24 cellular contexts compared by ENCODE assay signal in the genomic region with DNA sequence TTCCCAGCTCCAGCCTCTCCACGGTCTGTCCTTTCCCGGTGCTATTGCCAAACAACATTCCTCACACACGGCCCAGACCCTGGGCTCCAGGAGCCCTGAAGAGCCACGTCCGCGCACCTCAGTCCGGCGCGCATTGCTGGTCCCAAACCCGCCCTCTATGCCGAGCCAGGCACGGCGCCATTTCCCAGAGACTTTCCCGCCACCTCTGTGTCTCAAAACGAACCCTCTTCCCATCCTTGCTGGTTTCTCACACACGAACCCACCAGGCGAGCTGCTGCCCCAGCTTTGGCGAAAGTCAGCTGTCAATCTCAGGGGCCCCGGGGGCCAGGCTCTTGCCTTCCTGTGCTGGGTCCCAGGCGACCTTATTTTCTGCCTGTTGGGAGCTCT. TPM values are rescaled to one million over a fixed set of nuclear protein-coding genes. Genes with fewer than 3 reads are reported as not detected.
A peak's percentile ranks its signal among the peaks of the same experiment; 100 is the strongest.
DNase-seq lines count a peak whose midpoint lies in the region; FAIRE-seq and TF ChIP-seq lines count a peak whose summit lies in the region.
"Had no signal": no experiment of that assay in that cellular context is flagged by ENCODE, and none has a peak within 500 bp of the region (broad histone marks: within the 10 kb centered on the region; RNA-seq: fewer than 3 reads in every experiment).

No MANE protein-coding gene starts in this region.

- H3K79me1 ChIP-seq in H9 (ENCODE audit: insufficient read depth, low read depth, low read length, poor library complexity, severe bottlenecking) (no peaks in the 10 kb centered on the region), H1 (ENCODE audit: low read depth, low read length) (no peaks in the 10 kb centered on the region)

- no peak overlapping the region for H3K4ac ChIP-seq in H9 (ENCODE audit: low read depth, low read length)
- no peak overlapping the region for H3K4ac ChIP-seq in H1 (replicated peaks; ENCODE audit: insufficient read length, low read depth, low read length)

- H3K27me3 ChIP-seq in H9 (ENCODE audit: insufficient read depth, low read length): no peaks in the 10 kb centered on the region
- no peaks in the 10 kb centered on the region for H3K27me3 ChIP-seq in H1 (replicated peaks in 1 of 4; ENCODE audit: control insufficient read depth in 3 of 4, extremely low read depth in 1 of 4, insufficient read depth in 3 of 4, low read length in 3 of 4)
- H3K27me3 ChIP-seq in ascending aorta: no peaks in the 10 kb centered on the region
- H3K27me3 ChIP-seq: BLaER1 treated with 17β-estradiol and CSF1 and Interleukin-3, amounts not matched to agents 10 nM and 100 nM had no signal

- no peaks in the 10 kb centered on the region for H3K9me3 ChIP-seq in H9 (ENCODE audit: control insufficient read depth, low read depth, low read length)
- H3K9me3 ChIP-seq in H1 (ENCODE audit: insufficient read depth in 2 of 2, low read depth in 1 of 2, low read length in 1 of 2): no peaks in the 10 kb centered on the region
- H3K9me3 ChIP-seq in ascending aorta: no peaks in the 10 kb centered on the region
- H3K9me3 ChIP-seq: BLaER1 treated with 17β-estradiol and CSF1 and Interleukin-3, amounts not matched to agents 10 nM and 100 nM; Caco-2 had no signal

- H3K36me3 ChIP-seq in H1 (ENCODE audit: control insufficient read depth in 2 of 4, insufficient read depth in 4 of 4, low read length in 3 of 4): peaks cover 0 to 3% (median 0%) of the 10 kb centered on the region in 4 experiments; a peak in 6 of 8 replicates
- peaks cover 0 to 12% of the 10 kb centered on the region in 2 donors for H3K36me3 ChIP-seq in ascending aorta
- H3K36me3 ChIP-seq: BLaER1 treated with 17β-estradiol and CSF1 and Interleukin-3, amounts not matched to agents 10 nM and 100 nM had no signal

- H4K20me1 ChIP-seq in H9 (ENCODE audit: control insufficient read depth, insufficient read depth, insufficient read length) (no peaks in the 10 kb centered on the region), H1 (replicated peaks in 1 of 2; ENCODE audit: control insufficient read depth in 1 of 2, insufficient read depth in 2 of 2, low read length in 2 of 2) (no peaks in the 10 kb centered on the region)

- H3K4me2 ChIP-seq in H9 (ENCODE audit: insufficient read depth, insufficient read length, low read length) (no peak overlapping the region), H1 (ENCODE audit: insufficient read depth in 1 of 2, low read depth in 2 of 2, low read length in 2 of 2) (no peak overlapping the region)

- no peaks in the 10 kb centered on the region for H3K27me3 Mint-ChIP-seq in activated CD4-positive, alpha-beta T cell treated with anti-CD3 and anti-CD28 coated beads, Interleukin-2, amount 10 ng/mL, durations not matched to agents 7 days and 5 days
- no peaks in the 10 kb centered on the region for H3K27me3 Mint-ChIP-seq in H9 (ENCODE audit: low read depth)
- H3K27me3 Mint-ChIP-seq: CD4-positive, alpha-beta memory T cell had no signal

- CTCF ChIA-PET in activated CD4-positive, alpha-beta T cell treated with anti-CD3 and anti-CD28 coated beads, Interleukin-2, amount 10 ng/mL, durations not matched to agents 7 days and 5 days (lab: Charles Lee): no interaction called here
- CTCF ChIA-PET in H1 (lab: Charles Lee; ENCODE audit: partially characterized antibody): interaction anchor here (1.2 to 2.8 kb wide), 3 partner anchors 9 to 41 kb away, joined by 3 to 16 read pairs (median 3); no protein-coding TSS in a partner anchor

- H2BK5ac ChIP-seq in H9 (ENCODE audit: insufficient read length, low read length): no peak overlapping the region
- 0 out of 2 replicates have a peak overlapping the region, but pooled peaks have one; percentile 49 for H2BK5ac ChIP-seq in H1 (ENCODE audit: low read depth, low read length)

- no peak overlapping the region for H4K91ac ChIP-seq in H9 (ENCODE audit: insufficient read length, low read depth, low read length)
- no peak overlapping the region for H4K91ac ChIP-seq in H1 (replicated peaks; ENCODE audit: insufficient read length, low read length)

- no peak for TF ChIP-seq EP300 in H1 (IDR thresholded peaks at IDR 0.05; ENCODE audit: borderline replicate concordance in 1 of 2, low read depth in 2 of 2, low read length in 2 of 2)

- H3K4me3 ChIP-seq in H1 (ENCODE audit: extremely low read depth in 1 of 4, insufficient read depth in 2 of 4, low read depth in 3 of 4, low read length in 4 of 4) (no peak overlapping the region), ascending aorta (no peak overlapping the region)
- H3K4me3 ChIP-seq: BLaER1 treated with 17β-estradiol and CSF1 and Interleukin-3, amounts not matched to agents 10 nM and 100 nM had no signal

- H3K27ac Mint-ChIP-seq in activated CD4-positive, alpha-beta T cell treated with anti-CD3 and anti-CD28 coated beads, Interleukin-2, amount 10 ng/mL, durations not matched to agents 7 days and 5 days: peak overlapping the region; percentile 57
- H3K27ac Mint-ChIP-seq in H9: peak overlapping the region; percentile 30 to 90 (median 53); a peak in 3 of 7 replicates

- H3K4me3 Mint-ChIP-seq in activated CD4-positive, alpha-beta T cell treated with anti-CD3 and anti-CD28 coated beads, Interleukin-2, amount 10 ng/mL, durations not matched to agents 7 days and 5 days: no peak overlapping the region
- no peak overlapping the region for H3K4me3 Mint-ChIP-seq in H9
- H3K4me3 Mint-ChIP-seq: CD4-positive, alpha-beta memory T cell had no signal

- H3K4me1 ChIP-seq in H9 (ENCODE audit: insufficient read depth, low read length) (no peaks in the 10 kb centered on the region), H1 (replicated peaks in 1 of 4; ENCODE audit: control insufficient read depth in 3 of 4, insufficient read depth in 4 of 4, low read length in 3 of 4) (no peaks in the 10 kb centered on the region), ascending aorta (no peaks in the 10 kb centered on the region)
- H3K4me1 ChIP-seq: Caco-2 had no signal

- TF ChIP-seq CTCF in H9 (conservative IDR thresholded peaks at IDR 0.05) (no peak), H1 (IDR thresholded peaks at IDR 0.05; ENCODE audit: control extremely low read depth in 1 of 3, insufficient read depth in 1 of 3, low read depth in 1 of 3, low read length in 3 of 3) (no peak), ascending aorta (IDR thresholded peaks at IDR 0.05) (no peak)

- H3K79me2 ChIP-seq in H9 (ENCODE audit: insufficient read depth, low read length) (no peaks in the 10 kb centered on the region), H1 (ENCODE audit: control insufficient read depth in 1 of 2, insufficient read depth in 2 of 2, low read length in 2 of 2) (no peaks in the 10 kb centered on the region)

- no peak for TF ChIP-seq POLR2A in H1 (IDR thresholded peaks at IDR 0.05; ENCODE audit: control extremely low read depth in 1 of 2, low read depth in 2 of 2, low read length in 2 of 2)

- POLR2A ChIA-PET in activated CD4-positive, alpha-beta T cell treated with anti-CD3 and anti-CD28 coated beads, Interleukin-2, amount 10 ng/mL, durations not matched to agents 7 days and 5 days (lab: Charles Lee): no interaction called here
- POLR2A ChIA-PET in H1 (lab: Charles Lee; ENCODE audit: partially characterized antibody): no interaction called here

- H2BK120ac ChIP-seq in H9 (ENCODE audit: low read depth, low read length, poor library complexity, severe bottlenecking): no peak overlapping the region
- no peak overlapping the region for H2BK120ac ChIP-seq in H1 (replicated peaks; ENCODE audit: low read depth, low read length)

- H2AFZ ChIP-seq in H9 (ENCODE audit: low read length) (no peak overlapping the region), H1 (ENCODE audit: low read length) (no peak overlapping the region)

- intact Hi-C loops in posterior vena cava (cut with DNase I) (no loop called here), ascending aorta (cut with DNase I) (no loop called here)

- no CpG with 5 or more reads among the region's 20 CpGs for WGBS in H9 (ENCODE audit: extremely low coverage, insufficient read length, low lambda C conversion rate)
- WGBS in H1 (ENCODE audit: extremely low coverage in 1 of 2, insufficient coverage in 1 of 2, insufficient read length in 1 of 2, insufficient replicate concordance in 2 of 2, low coverage in 1 of 2, low lambda C conversion rate in 2 of 2, missing lambda C conversion rate in 1 of 2), 2 experiments: 85% methylated on average over 20 of the region's 20 CpGs; no CpG with 5 or more reads in 1 of the 2 experiments

- no peak for DNase-seq in activated CD4-positive, alpha-beta T cell treated with anti-CD3 and anti-CD28 coated beads, Interleukin-2, amount 10 ng/mL, durations not matched to agents 7 days and 5 days
- no peak for DNase-seq in activated CD4-positive, alpha-beta T cell treated with anti-CD3 and anti-CD28 coated beads, Interleukin-2, amount 50 U/mL, for 1 hour
- DNase-seq in H9 (no peak), H1 (ENCODE audit: low read depth in 1 of 2, low spot score in 2 of 2) (no peak), posterior vena cava (ENCODE audit: low spot score) (peak; percentile 70), ascending aorta (ENCODE audit: low spot score in 2 of 2) (no peak), hypothalamus (lab: John Stamatoyannopoulos, UW) (no peak)
- no peak for DNase-seq in activated T-cell treated with anti-CD3 and anti-CD28 coated beads, Interleukin-2, amount 50 U/mL, for 48 hours
- DNase-seq: Caco-2; CD4-positive, alpha-beta memory T cell; DMS 273 treated with DMSO at 0.1 percent for 48 hours; DMS79 treated with DMSO at 0.1 percent for 48 hours; HCEC 1CT; KG1; NCI-H1105; NCI-H146; NCI-H2029 treated with DMSO at 0.1 percent for 48 hours; NCI-H226; NCI-H510A treated with DMSO at 0.1 percent for 48 hours; NCI-H748 treated with DMSO at 0.1 percent for 48 hours; NK-92 treated with Interleukin-12 subunit alpha and Interleukin-12 subunit beta, amount 100 ng/mL, for 24 hours had no signal

- no peak overlapping the region for H3K9ac ChIP-seq in H9 (ENCODE audit: extremely low read depth, insufficient read length, low read length)
- no peak overlapping the region for H3K9ac ChIP-seq in H1 (replicated peaks in 1 of 4; ENCODE audit: extremely low read depth in 1 of 4, low read depth in 3 of 4, low read length in 3 of 4)
- H3K9ac ChIP-seq: BLaER1 treated with 17β-estradiol and CSF1 and Interleukin-3, amounts not matched to agents 10 nM and 100 nM had no signal

- H3K36me3 Mint-ChIP-seq in activated CD4-positive, alpha-beta T cell treated with anti-CD3 and anti-CD28 coated beads, Interleukin-2, amount 10 ng/mL, durations not matched to agents 7 days and 5 days (ENCODE audit: low read depth): no peaks in the 10 kb centered on the region
- peaks cover 5 to 15% (median 13%) of the 10 kb centered on the region in 3 experiments; a peak in 5 of 7 replicates for H3K36me3 Mint-ChIP-seq in H9 (ENCODE audit: insufficient read depth in 1 of 3, low read depth in 3 of 3)

- H2AK5ac ChIP-seq in H9 (ENCODE audit: insufficient read length, low read length): no peak overlapping the region
- no peak overlapping the region for H2AK5ac ChIP-seq in H1 (ENCODE audit: low read depth, low read length)

- H3K56ac ChIP-seq in H9 (ENCODE audit: insufficient read length, low read depth, low read length) (no peak overlapping the region), H1 (replicated peaks; ENCODE audit: insufficient read length, low read depth, low read length) (no peak overlapping the region)

- H2BK15ac ChIP-seq in H9 (ENCODE audit: low read depth, low read length): no peak overlapping the region
- no peak overlapping the region for H2BK15ac ChIP-seq in H1 (ENCODE audit: low read length)

- H2BK12ac ChIP-seq in H9 (ENCODE audit: insufficient read length, low read depth, low read length) (no peak overlapping the region), H1 (ENCODE audit: low read depth, low read length) (no peak overlapping the region)

- H3T11ph ChIP-seq in H9 (ENCODE audit: low read length): no peak overlapping the region

- no peaks in the 10 kb centered on the region for H3K4me1 Mint-ChIP-seq in activated CD4-positive, alpha-beta T cell treated with anti-CD3 and anti-CD28 coated beads, Interleukin-2, amount 10 ng/mL, durations not matched to agents 7 days and 5 days
- H3K4me1 Mint-ChIP-seq in H9: no peaks in the 10 kb centered on the region
- H3K4me1 Mint-ChIP-seq: CD4-positive, alpha-beta memory T cell had no signal

- no peak for TF ChIP-seq RAD21 in H1 (IDR thresholded peaks at IDR 0.05 in 1 of 2, conservative IDR thresholded peaks at IDR 0.05 in 1 of 2; ENCODE audit: low read depth in 2 of 2, low read length in 2 of 2)

- H3K23me2 ChIP-seq in H9 (ENCODE audit: insufficient read length, low read depth, low read length, poor library complexity, severe bottlenecking) (no peaks in the 10 kb centered on the region), H1 (ENCODE audit: low read depth, low read length) (no peaks in the 10 kb centered on the region)

- H3K23ac ChIP-seq in H9 (ENCODE audit: insufficient read length, low read depth, low read length) (no peak overlapping the region), H1 (ENCODE audit: insufficient read length) (no peak overlapping the region)

- H4K5ac ChIP-seq in H9 (ENCODE audit: insufficient read length, low read depth, low read length) (no peak overlapping the region), H1 (ENCODE audit: insufficient read length, low read depth, low read length) (no peak overlapping the region)

- H3K14ac ChIP-seq in H9 (ENCODE audit: insufficient read depth, low read length) (no peak overlapping the region), H1 (ENCODE audit: insufficient read length) (no peak overlapping the region)

- no peak overlapping the region for H4K8ac ChIP-seq in H9 (replicated peaks; ENCODE audit: insufficient read length, low read depth, low read length)
- H4K8ac ChIP-seq in H1 (ENCODE audit: extremely low read depth, insufficient read depth, low read length): no peak overlapping the region

- FAIRE-seq in H1 (lab: Jason Lieb, UNC): no peak

- no peaks in the 10 kb centered on the region for H3K9me3 Mint-ChIP-seq in activated CD4-positive, alpha-beta T cell treated with anti-CD3 and anti-CD28 coated beads, Interleukin-2, amount 10 ng/mL, durations not matched to agents 7 days and 5 days
- no peaks in the 10 kb centered on the region for H3K9me3 Mint-ChIP-seq in H9

- no peak overlapping the region for H3K18ac ChIP-seq in H9 (ENCODE audit: insufficient read length, low read depth, low read length)
- H3K18ac ChIP-seq in H1 (ENCODE audit: extremely low read depth, low read length): no peak overlapping the region

- no peak overlapping the region for H2BK20ac ChIP-seq in H9 (ENCODE audit: low read depth, low read length, poor library complexity, severe bottlenecking)
- no peak overlapping the region for H2BK20ac ChIP-seq in H1 (ENCODE audit: low read length)

- H3K27ac ChIP-seq in H9 (ENCODE audit: insufficient read length, low read depth, low read length) (no peak overlapping the region), H1 (ENCODE audit: low read depth, low read length) (no peak overlapping the region), ascending aorta (no peak overlapping the region)
- H3K27ac ChIP-seq: 22Rv1 had no signal

RNA-seq across cellular contexts. Expression of a gene that starts 28.0 kb away (rescaled TPM):
- not detected for total RNA-seq in activated CD4-positive, alpha-beta T cell treated with anti-CD3 and anti-CD28 coated beads, Interleukin-2, amount 10 ng/mL, durations not matched to agents 7 days and 5 days
- 0.66 and 0.81 TPM in 2 replicates for total RNA-seq in H9 (2021)
- 0.43 and 0.67 TPM in 2 replicates for total RNA-seq in H1 (2021; fragmentation: NEBNext Ultra II Directional; extraction: Animal tissue kit (Norgen Biotek cat#: 25700))
- 0.85 and 0.98 TPM in 2 replicates for polyA plus RNA-seq in H1 (2011; rRNA removed)
- polyA plus RNA-seq in H1 (2011; cell fraction: cytosol; rRNA removed): 0.93 TPM
- polyA plus RNA-seq in H1 (2011; cell fraction: nucleus; rRNA removed): 4.3 TPM
- 0.39 to 1.4 TPM (median 0.95 TPM) in 4 replicates for polyA plus RNA-seq in H1 (2012, experiment 1 of 2)
- 0.12 TPM for polyA plus RNA-seq in H1 (2012, experiment 2 of 2)
- polyA plus RNA-seq in H1 (2013, experiment 1 of 2): 0.18 TPM
- 0.18 TPM for polyA plus RNA-seq in H1 (2013, experiment 2 of 2)
- 1.5 and 3.2 TPM in 2 replicates for polyA minus RNA-seq in H1 (2011; rRNA and poly(A)+ RNA removed)
- polyA minus RNA-seq in H1 (2011; cell fraction: cytosol; rRNA and poly(A)+ RNA removed): not detected
- polyA minus RNA-seq in H1 (2011; cell fraction: nucleus; rRNA and poly(A)+ RNA removed): 2.6 TPM
- total RNA-seq in posterior vena cava: under 1 TPM in 1 of 2 donors, not detected in 1; 0.10 TPM
- 0.85 TPM for total RNA-seq in ascending aorta
- total RNA-seq: CD4-positive, alpha-beta memory T cell had no signal
- polyA plus RNA-seq: CD4-positive, alpha-beta memory T cell had no signal

RNA-seq across cellular contexts. Expression of a gene that starts 45.0 kb away (rescaled TPM):
- not detected for total RNA-seq in activated CD4-positive, alpha-beta T cell treated with anti-CD3 and anti-CD28 coated beads, Interleukin-2, amount 10 ng/mL, durations not matched to agents 7 days and 5 days
- total RNA-seq in H9 (2021): 1.7 TPM in 2 replicates
- total RNA-seq in H1 (2021; fragmentation: NEBNext Ultra II Directional; extraction: Animal tissue kit (Norgen Biotek cat#: 25700)): 2.0 and 2.3 TPM in 2 replicates
- polyA plus RNA-seq in H1 (2011; rRNA removed): 3.5 and 4.2 TPM in 2 replicates
- 3.9 TPM for polyA plus RNA-seq in H1 (2011; cell fraction: cytosol; rRNA removed)
- polyA plus RNA-seq in H1 (2011; cell fraction: nucleus; rRNA removed): 3.1 TPM
- 1.9 to 3.5 TPM (median 2.6 TPM) in 4 replicates for polyA plus RNA-seq in H1 (2012, experiment 1 of 2)
- 1.4 TPM for polyA plus RNA-seq in H1 (2012, experiment 2 of 2)
- 2.9 TPM for polyA plus RNA-seq in H1 (2013, experiment 1 of 2)
- polyA plus RNA-seq in H1 (2013, experiment 2 of 2): 3.4 TPM
- 0.91 and 1.4 TPM in 2 replicates for polyA minus RNA-seq in H1 (2011; rRNA and poly(A)+ RNA removed)
- 0.81 TPM for polyA minus RNA-seq in H1 (2011; cell fraction: cytosol; rRNA and poly(A)+ RNA removed)
- 1.6 TPM for polyA minus RNA-seq in H1 (2011; cell fraction: nucleus; rRNA and poly(A)+ RNA removed)
- total RNA-seq in posterior vena cava: 10 to 100 TPM; 19.8 to 48.4 TPM
- 15.8 TPM for total RNA-seq in ascending aorta
- total RNA-seq: CD4-positive, alpha-beta memory T cell; HT1080 had no signal
- polyA plus RNA-seq: CD4-positive, alpha-beta memory T cell had no signal
